ENCODE assay signal across 16 cellular contexts in the genomic region with DNA sequence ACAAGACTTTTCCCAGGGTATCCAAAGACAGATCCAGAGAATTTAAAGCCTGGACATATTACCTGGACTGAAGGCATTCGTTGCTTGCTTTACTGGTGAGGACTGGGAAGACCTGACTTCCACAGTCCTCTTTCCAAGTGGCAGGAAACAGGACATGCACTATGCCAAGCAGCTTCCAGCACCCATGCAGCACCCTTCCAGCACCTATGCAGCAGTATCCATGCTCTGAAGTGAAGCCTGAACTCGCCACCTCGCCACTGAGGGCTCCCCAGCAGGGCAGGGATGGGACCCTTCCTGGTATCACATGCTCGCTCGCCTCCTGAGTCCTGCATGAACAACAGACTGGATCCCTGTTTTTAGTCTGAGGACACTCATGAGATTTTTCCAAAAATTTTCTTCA.
A peak's percentile ranks its signal among the peaks of the same experiment; 100 is the strongest.
DNase-seq lines count a peak whose midpoint lies in the region; ATAC-seq and TF ChIP-seq lines count a peak whose summit lies in the region.
"Had no signal": no experiment of that assay in that cellular context is flagged by ENCODE, and none has a peak within 500 bp of the region (broad histone marks: within the 10 kb centered on the region; RNA-seq: fewer than 3 reads in every experiment).

No MANE protein-coding gene starts in this region.

- no peak for TF ChIP-seq POLR2A in esophagus squamous epithelium (IDR thresholded peaks at IDR 0.05)

- H3K4me2 ChIP-seq in GM23338: no peak overlapping the region

- peaks cover 59% of the 10 kb centered on the region for H3K36me3 Mint-ChIP-seq in activated naive CD4-positive, alpha-beta T cell treated with anti-CD3 and anti-CD28 coated beads, Interleukin-2, amount 10 ng/mL, durations not matched to agents 7 days and 5 days
- H3K36me3 Mint-ChIP-seq in activated naive CD4-positive, alpha-beta T cell treated with anti-CD3 and anti-CD28 coated beads, Interleukin-2, amount 50 U/mL, for 72 hours: peaks cover 13 to 50% of the 10 kb centered on the region in 2 donors
- no peaks in the 10 kb centered on the region; the same call in 1 of the 3 replicates for H3K36me3 Mint-ChIP-seq in GM23338 (ENCODE audit: low read depth)
- H3K36me3 Mint-ChIP-seq: WTC11 had no signal

- peak overlapping the region in 3 of 4 donors; percentile 22 to 67 (median 52) for H3K27ac ChIP-seq in esophagus squamous epithelium
- peak overlapping the region; percentile 77 for H3K27ac ChIP-seq in temporal lobe (ENCODE audit: low read depth, low read length)
- no peak overlapping the region for H3K27ac ChIP-seq in GM23338 (ENCODE audit: low read depth)
- H3K27ac ChIP-seq: brain microvascular endothelial cell had no signal

- H3K27me3 Mint-ChIP-seq in activated naive CD4-positive, alpha-beta T cell treated with anti-CD3 and anti-CD28 coated beads, Interleukin-2, amount 10 ng/mL, durations not matched to agents 7 days and 5 days: no peaks in the 10 kb centered on the region
- peaks cover 15% of the 10 kb centered on the region for H3K27me3 Mint-ChIP-seq in GM23338 (ENCODE audit: insufficient read depth, low read depth, poor library complexity)

- H3K4me3 ChIP-seq in esophagus squamous epithelium: no peak overlapping the region
- H3K4me3 ChIP-seq in GM23338: no peak overlapping the region
- H3K4me3 ChIP-seq: uterus had no signal

- H3K9me2 ChIP-seq in GM23338 (ENCODE audit: insufficient read depth): no peaks in the 10 kb centered on the region

- no peak for DNase-seq in activated naive CD4-positive, alpha-beta T cell treated with anti-CD3 and anti-CD28 coated beads, Interleukin-2, amount 10 ng/mL, durations not matched to agents 7 days and 5 days
- no peak for DNase-seq in activated naive CD4-positive, alpha-beta T cell (lab: John Stamatoyannopoulos, UW)
- no peak for DNase-seq in activated naive CD4-positive, alpha-beta T cell treated with anti-CD3 and anti-CD28 coated beads, Interleukin-2, amount 50 U/mL, for 72 hours (ENCODE audit: low spot score in 2 of 2)
- DNase-seq in esophagus squamous epithelium (lab: John Stamatoyannopoulos, UW): no peak
- DNase-seq in GM23338 (ENCODE audit: low spot score): no peak
- DNase-seq: brain microvascular endothelial cell, DMS153, hypothalamus, mesendoderm, NCI-H187, NCI-H774, uterus had no signal

- 80 to 87% methylated on average over 4 to 5 of the region's 5 CpGs for WGBS in esophagus squamous epithelium, 2 donors

- ATAC-seq in activated naive CD4-positive, alpha-beta T cell treated with anti-CD3 and anti-CD28 coated beads, Interleukin-2, amount 50 U/mL, for 72 hours: no peak
- ATAC-seq in GM23338 (no peak), HG02678 (IDR thresholded peaks at IDR 0.05; ENCODE audit: unreplicated experiment) (no peak), HG02642 (IDR thresholded peaks at IDR 0.05; ENCODE audit: poor library complexity, unreplicated experiment) (no peak)
- ATAC-seq: WTC11 had no signal

- no peak overlapping the region for H3K4me3 Mint-ChIP-seq in activated naive CD4-positive, alpha-beta T cell treated with anti-CD3 and anti-CD28 coated beads, Interleukin-2, amount 10 ng/mL, durations not matched to agents 7 days and 5 days
- no peak overlapping the region for H3K4me3 Mint-ChIP-seq in GM23338
- H3K4me3 Mint-ChIP-seq: WTC11 had no signal

- no peaks in the 10 kb centered on the region for H4K20me1 ChIP-seq in GM23338 (replicated peaks; ENCODE audit: insufficient read depth)

- no peaks in the 10 kb centered on the region for H3K9me3 ChIP-seq in esophagus squamous epithelium
- H3K9me3 ChIP-seq: uterus had no signal

- H3F3A ChIP-seq in GM23338 (replicated peaks; ENCODE audit: low read depth): no peaks in the 10 kb centered on the region

- peaks cover 89% of the 10 kb centered on the region for H3K4me1 Mint-ChIP-seq in activated naive CD4-positive, alpha-beta T cell treated with anti-CD3 and anti-CD28 coated beads, Interleukin-2, amount 10 ng/mL, durations not matched to agents 7 days and 5 days
- peaks cover 51% of the 10 kb centered on the region for H3K4me1 Mint-ChIP-seq in GM23338

- no peaks in the 10 kb centered on the region for H3K27me3 ChIP-seq in esophagus squamous epithelium
- H3K27me3 ChIP-seq in GM23338 (ENCODE audit: insufficient read depth): no peaks in the 10 kb centered on the region
- H3K27me3 ChIP-seq: brain microvascular endothelial cell, uterus had no signal

- no peaks in the 10 kb centered on the region for H3K79me2 ChIP-seq in GM23338 (replicated peaks; ENCODE audit: insufficient read depth)

- no peak overlapping the region for H2AFZ ChIP-seq in GM23338

- intact Hi-C loops in esophagus squamous epithelium (cut with DNase I): no loop called here

- peak overlapping the region; percentile 62 for H3K27ac Mint-ChIP-seq in activated naive CD4-positive, alpha-beta T cell treated with anti-CD3 and anti-CD28 coated beads, Interleukin-2, amount 10 ng/mL, durations not matched to agents 7 days and 5 days
- H3K27ac Mint-ChIP-seq in activated naive CD4-positive, alpha-beta T cell treated with anti-CD3 and anti-CD28 coated beads, Interleukin-2, amount 50 U/mL, for 72 hours: peak overlapping the region; percentile 81 to 96
- no peak overlapping the region for H3K27ac Mint-ChIP-seq in GM23338
- H3K27ac Mint-ChIP-seq: WTC11 had no signal

- TF ChIP-seq CTCF in esophagus squamous epithelium (IDR thresholded peaks at IDR 0.05): no peak
- TF ChIP-seq CTCF in GM23338 (conservative IDR thresholded peaks at IDR 0.05; ENCODE audit: low read depth in 2 of 2): no peak

- peaks cover 11 to 90% (median 33%) of the 10 kb centered on the region in 3 donors for H3K4me1 ChIP-seq in esophagus squamous epithelium
- H3K4me1 ChIP-seq in GM23338 (ENCODE audit: insufficient read depth): peaks cover 21% of the 10 kb centered on the region

- CTCF ChIA-PET in activated naive CD4-positive, alpha-beta T cell treated with anti-CD3 and anti-CD28 coated beads, Interleukin-2, amount 10 ng/mL, durations not matched to agents 7 days and 5 days (lab: Charles Lee): interaction anchor here (0.8 kb wide), 1 partner anchor 27 kb away, joined by 5 read pairs; no protein-coding TSS in a partner anchor

- peaks cover 0 to 17% (median 0%) of the 10 kb centered on the region in 3 donors for H3K36me3 ChIP-seq in esophagus squamous epithelium
- no peaks in the 10 kb centered on the region for H3K36me3 ChIP-seq in GM23338 (ENCODE audit: insufficient read depth)
- H3K36me3 ChIP-seq: brain microvascular endothelial cell, uterus had no signal

- no peaks in the 10 kb centered on the region for H3K9me3 Mint-ChIP-seq in activated naive CD4-positive, alpha-beta T cell treated with anti-CD3 and anti-CD28 coated beads, Interleukin-2, amount 10 ng/mL, durations not matched to agents 7 days and 5 days
- no peaks in the 10 kb centered on the region for H3K9me3 Mint-ChIP-seq in activated naive CD4-positive, alpha-beta T cell treated with anti-CD3 and anti-CD28 coated beads, Interleukin-2, amount 50 U/mL, for 72 hours
- H3K9me3 Mint-ChIP-seq in GM23338: no peaks in the 10 kb centered on the region
- H3K9me3 Mint-ChIP-seq: WTC11 had no signal

TF ChIP-seq in GM23338, 12 proteins besides CTCF, POLR2A, EP300 and RAD21:
- TF ChIP-seq, protein P1, sequence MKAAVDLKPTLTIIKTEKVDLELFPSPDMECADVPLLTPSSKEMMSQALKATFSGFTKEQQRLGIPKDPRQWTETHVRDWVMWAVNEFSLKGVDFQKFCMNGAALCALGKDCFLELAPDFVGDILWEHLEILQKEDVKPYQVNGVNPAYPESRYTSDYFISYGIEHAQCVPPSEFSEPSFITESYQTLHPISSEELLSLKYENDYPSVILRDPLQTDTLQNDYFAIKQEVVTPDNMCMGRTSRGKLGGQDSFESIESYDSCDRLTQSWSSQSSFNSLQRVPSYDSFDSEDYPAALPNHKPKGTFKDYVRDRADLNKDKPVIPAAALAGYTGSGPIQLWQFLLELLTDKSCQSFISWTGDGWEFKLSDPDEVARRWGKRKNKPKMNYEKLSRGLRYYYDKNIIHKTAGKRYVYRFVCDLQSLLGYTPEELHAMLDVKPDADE (IDR thresholded peaks at IDR 0.05): no peak
- TF ChIP-seq CREB1 (CRISPR knock-in tag; IDR thresholded peaks at IDR 0.05; ENCODE audit: low read depth): no peak
- TF ChIP-seq REST (IDR thresholded peaks at IDR 0.05; ENCODE audit: unreplicated experiment): no peak
- TF ChIP-seq EZH2phosphoT487 (IDR thresholded peaks at IDR 0.05; ENCODE audit: unreplicated experiment): no peak
- no peak for TF ChIP-seq ZNF114 (CRISPR knock-in tag; IDR thresholded peaks at IDR 0.05)
